Comparison of ENCODE assay signal across 19 cellular contexts in genomic region chr9:112157961-112158360, GRCh38. TPM values are rescaled to one million over a fixed set of nuclear protein-coding genes. Genes with fewer than 3 reads are reported as not detected.
DNase-seq lines count a peak whose midpoint lies in the region; ATAC-seq and TF ChIP-seq lines count a peak whose summit lies in the region.
"Had no signal": no experiment of that assay in that cellular context is flagged by ENCODE, and none has a peak within 500 bp of the region (broad histone marks: within the 10 kb centered on the region; RNA-seq: fewer than 3 reads in every experiment).

No MANE protein-coding gene starts in this region.

- H3K27ac ChIP-seq in left ventricle myocardium inferior (replicated peaks), result peak overlapping the region; percentile 53
- no peak overlapping the region for H3K27ac ChIP-seq in upper lobe of left lung

- H3K36me3 ChIP-seq in left ventricle myocardium inferior (no peaks in the 10 kb centered on the region), upper lobe of left lung (peaks cover 0 to 5% (median 2%) of the 10 kb centered on the region in 4 donors)

- no peak for DNase-seq in left ventricle myocardium inferior
- no peak for DNase-seq in Right ventricle myocardium superior
- DNase-seq in T-helper 17 cell, result no peak
- DNase-seq in activated T-helper 1 cell treated with anti-CD3 and anti-CD28 coated beads, Interleukin-12 subunit alpha, Interleukin-12 subunit beta, Interleukin-2, Interleukin-4 antibody, amounts not matched to agents 30 ng/mL and 10 ng/mL and 1 ng/mL, durations not matched to agents 14 hours and 24 hours and 36 hours (ENCODE audit: low spot score), result no peak
- DNase-seq in immature natural killer cell, result no peak
- DNase-seq in upper lobe of left lung, result no peak
- DNase-seq in NCI-H524 (lab: John Stamatoyannopoulos, UW), result no peak
- DNase-seq: C1 segment of cervical spinal cord; Calu3; CD4-positive, alpha-beta memory T cell; COR-L47; DMS79; EL; GDM1; H9 had no signal

- no peak for TF ChIP-seq CTCF in left ventricle myocardium inferior (IDR thresholded peaks at IDR 0.05; ENCODE audit: borderline replicate concordance)
- no peak for TF ChIP-seq CTCF in upper lobe of left lung (IDR thresholded peaks at IDR 0.05)

- H3K27me3 Mint-ChIP-seq in T-helper 17 cell (no peaks in the 10 kb centered on the region), immature natural killer cell (ENCODE audit: low read depth in 3 of 3) (peaks cover 0 to 2% (median 0%) of the 10 kb centered on the region in 3 donors)
- no peaks in the 10 kb centered on the region for H3K27me3 Mint-ChIP-seq in activated T-helper 1 cell treated with anti-CD3 and anti-CD28 coated beads, Interleukin-12 subunit alpha, Interleukin-12 subunit beta, Interleukin-2, Interleukin-4 antibody, amounts not matched to agents 30 ng/mL and 10 ng/mL and 1 ng/mL, durations not matched to agents 14 hours and 24 hours and 36 hours (ENCODE audit: insufficient read depth)
- H3K27me3 Mint-ChIP-seq: CD4-positive, alpha-beta memory T cell had no signal

- H3K4me3 ChIP-seq in left ventricle myocardium inferior (no peak overlapping the region), upper lobe of left lung (no peak overlapping the region)
- H3K4me3 ChIP-seq: GM12878, GM23338 had no signal

- 93 to 95% methylated on average over 5 of the region's 5 CpGs for WGBS in upper lobe of left lung, 2 donors

- H3K4me1 ChIP-seq in left ventricle myocardium inferior, result peaks cover 13% of the 10 kb centered on the region
- H3K4me1 ChIP-seq in upper lobe of left lung, result no peaks in the 10 kb centered on the region

- H3K9me3 ChIP-seq in left ventricle myocardium inferior (replicated peaks) (no peaks in the 10 kb centered on the region), T-helper 17 cell (ENCODE audit: control insufficient read depth, low read length, poor library complexity, severe bottlenecking) (no peaks in the 10 kb centered on the region), upper lobe of left lung (no peaks in the 10 kb centered on the region)

- intact Hi-C loops in left ventricle myocardium inferior (cut with micrococcal nuclease), result no loop called here
- intact Hi-C loops in Right ventricle myocardium superior (cut with DNase I), result no loop called here
- intact Hi-C loops in activated T-helper 1 cell treated with anti-CD3 and anti-CD28 coated beads, Interleukin-12 subunit alpha, Interleukin-12 subunit beta, Interleukin-2, Interleukin-4 antibody, amounts not matched to agents 30 ng/mL and 10 ng/mL and 1 ng/mL, durations not matched to agents 14 hours and 24 hours and 36 hours (cut with micrococcal nuclease), result loop anchor here (2.0 kb wide), 1 partner anchor 23 kb away; no protein-coding TSS in a partner anchor

- TF ChIP-seq POLR2A in upper lobe of left lung (IDR thresholded peaks at IDR 0.05), result no peak

- TF ChIP-seq EP300 in upper lobe of left lung (IDR thresholded peaks at IDR 0.05), result no peak

- H3K4me3 Mint-ChIP-seq in T-helper 17 cell, result no peak overlapping the region
- H3K4me3 Mint-ChIP-seq in activated T-helper 1 cell treated with anti-CD3 and anti-CD28 coated beads, Interleukin-12 subunit alpha, Interleukin-12 subunit beta, Interleukin-2, Interleukin-4 antibody, amounts not matched to agents 30 ng/mL and 10 ng/mL and 1 ng/mL, durations not matched to agents 14 hours and 24 hours and 36 hours, result no peak overlapping the region
- H3K4me3 Mint-ChIP-seq in immature natural killer cell, result no peak overlapping the region
- H3K4me3 Mint-ChIP-seq: CD4-positive, alpha-beta memory T cell; GM23338; H9 had no signal

- no peak for ATAC-seq in Right ventricle myocardium superior (ENCODE audit: poor library complexity)
- no peak for ATAC-seq in T-helper 17 cell
- ATAC-seq in HG02610 (IDR thresholded peaks at IDR 0.05; ENCODE audit: unreplicated experiment), result no peak
- no peak for ATAC-seq in upper lobe of left lung (ENCODE audit: low FRiP score in 2 of 2)
- ATAC-seq: GM12878, GM23338, HCT116 had no signal

- H3K9me3 Mint-ChIP-seq in activated T-helper 1 cell treated with anti-CD3 and anti-CD28 coated beads, Interleukin-12 subunit alpha, Interleukin-12 subunit beta, Interleukin-2, Interleukin-4 antibody, amounts not matched to agents 30 ng/mL and 10 ng/mL and 1 ng/mL, durations not matched to agents 14 hours and 24 hours and 36 hours, result no peaks in the 10 kb centered on the region
- no peaks in the 10 kb centered on the region for H3K9me3 Mint-ChIP-seq in immature natural killer cell
- H3K9me3 Mint-ChIP-seq: CD4-positive, alpha-beta memory T cell; GM23338; H9 had no signal

- H3K36me3 Mint-ChIP-seq in T-helper 17 cell (ENCODE audit: low read depth), result peaks cover 6% of the 10 kb centered on the region
- peaks cover 14% of the 10 kb centered on the region for H3K36me3 Mint-ChIP-seq in activated T-helper 1 cell treated with anti-CD3 and anti-CD28 coated beads, Interleukin-12 subunit alpha, Interleukin-12 subunit beta, Interleukin-2, Interleukin-4 antibody, amounts not matched to agents 30 ng/mL and 10 ng/mL and 1 ng/mL, durations not matched to agents 14 hours and 24 hours and 36 hours (ENCODE audit: low read depth)
- peaks cover 9 to 31% (median 21%) of the 10 kb centered on the region in 3 donors for H3K36me3 Mint-ChIP-seq in immature natural killer cell

- peak overlapping the region; percentile 61 for H3K27ac Mint-ChIP-seq in T-helper 17 cell
- H3K27ac Mint-ChIP-seq in activated T-helper 1 cell treated with anti-CD3 and anti-CD28 coated beads, Interleukin-12 subunit alpha, Interleukin-12 subunit beta, Interleukin-2, Interleukin-4 antibody, amounts not matched to agents 30 ng/mL and 10 ng/mL and 1 ng/mL, durations not matched to agents 14 hours and 24 hours and 36 hours, result peak overlapping the region; percentile 47
- peak overlapping the region in 4 of 6 donors; percentile 2 to 57 (median 6) for H3K27ac Mint-ChIP-seq in immature natural killer cell
- H3K27ac Mint-ChIP-seq: GM23338, H9 had no signal

- H3K4me1 Mint-ChIP-seq in T-helper 17 cell (peaks cover 9% of the 10 kb centered on the region), immature natural killer cell (peaks cover 34 to 58% of the 10 kb centered on the region in 2 donors)
- peaks cover 7% of the 10 kb centered on the region for H3K4me1 Mint-ChIP-seq in activated T-helper 1 cell treated with anti-CD3 and anti-CD28 coated beads, Interleukin-12 subunit alpha, Interleukin-12 subunit beta, Interleukin-2, Interleukin-4 antibody, amounts not matched to agents 30 ng/mL and 10 ng/mL and 1 ng/mL, durations not matched to agents 14 hours and 24 hours and 36 hours (ENCODE audit: low read depth)
- H3K4me1 Mint-ChIP-seq: GM23338, H9 had no signal

- H3K27me3 ChIP-seq in left ventricle myocardium inferior (ENCODE audit: low read depth), result no peaks in the 10 kb centered on the region
- no peaks in the 10 kb centered on the region for H3K27me3 ChIP-seq in upper lobe of left lung

RNA-seq across cellular contexts. Expression of gene SUSD1, which starts 17.1 kb away (rescaled TPM):
- total RNA-seq in left ventricle myocardium inferior, result 5.1 TPM
- total RNA-seq in Right ventricle myocardium superior, result 6.4 TPM
- total RNA-seq in T-helper 17 cell, result 10 to 100 TPM; 11.8 to 23.7 TPM
- 3.7 and 4.5 TPM in 2 replicates for total RNA-seq in activated T-helper 1 cell treated with anti-CD3 and anti-CD28 coated beads, Interleukin-12 subunit alpha, Interleukin-12 subunit beta, Interleukin-2, Interleukin-4 antibody, amounts not matched to agents 30 ng/mL and 10 ng/mL and 1 ng/mL, durations not matched to agents 14 hours and 24 hours and 36 hours
- 10 to 100 TPM; 32.3 to 66.8 (median 42.4) TPM for polyA plus RNA-seq in immature natural killer cell
- 10 to 100 TPM; 15.5 to 29.5 (median 20.4) TPM for total RNA-seq in upper lobe of left lung

Comparison
In these comparisons a context has a peak if more than half of its experiments do, and no peak if none do; other contexts are left out.
1. H3K27ac Mint-ChIP-seq: peak in every context shown above with its lines; median percentile 61 in T-helper 17 cell; 47 in activated T-helper 1 cell treated with anti-CD3 and anti-CD28 coated beads, Interleukin-12 subunit alpha, Interleukin-12 subunit beta, Interleukin-2, Interleukin-4 antibody, amounts not matched to agents 30 ng/mL and 10 ng/mL and 1 ng/mL, durations not matched to agents 14 hours and 24 hours and 36 hours; 6 in immature natural killer cell.